Comparison of ENCODE assay signal across 8 cellular contexts in the genomic region with DNA sequence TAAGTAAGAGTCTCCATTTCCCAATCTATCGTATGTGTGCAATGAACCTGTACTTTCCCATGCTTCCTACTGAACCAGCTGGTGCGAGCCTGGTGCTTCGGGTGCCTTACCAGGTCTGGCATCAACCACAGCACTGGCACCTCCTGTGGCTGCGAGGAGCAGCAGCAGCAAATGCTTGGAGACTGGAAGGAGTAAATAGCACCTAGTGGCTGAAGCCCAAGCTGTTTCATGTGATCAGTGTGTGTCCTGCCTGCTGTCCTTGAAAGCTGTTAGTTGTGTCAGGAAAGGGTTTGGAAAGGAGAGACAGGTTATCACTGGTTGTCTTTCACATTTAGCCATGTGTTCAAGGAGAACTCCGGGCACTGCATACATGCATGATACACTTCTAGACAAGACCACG. TPM values are rescaled to one million over a fixed set of nuclear protein-coding genes. Genes with fewer than 3 reads are reported as not detected.
DNase-seq lines count a peak whose midpoint lies in the region; ATAC-seq and TF ChIP-seq lines count a peak whose summit lies in the region.

No MANE protein-coding gene starts in this region.

- H3K36me3 Mint-ChIP-seq in type B pancreatic cell = no peaks in the 10 kb centered on the region

- H3K4me1 Mint-ChIP-seq in type B pancreatic cell (ENCODE audit: unreplicated experiment) = no peaks in the 10 kb centered on the region

- H3K27ac Mint-ChIP-seq in type B pancreatic cell = no peak overlapping the region

- intact Hi-C loops in left cardiac atrium (cut with DNase I) = no loop called here

- DNase-seq in SHP77 (lab: John Stamatoyannopoulos, UW) = peak; percentile 53 to 69
- DNase-seq in SHP77 treated with DMSO at 0.1 percent for 48 hours (lab: John Stamatoyannopoulos, UW) = no peak
- DNase-seq in OCI-M1 (lab: John Stamatoyannopoulos, UW) = peak; percentile 31
- DNase-seq in left cardiac atrium = peak; percentile 65
- no peak for DNase-seq in type B pancreatic cell (ENCODE audit: extremely low spot score, unreplicated experiment)
- no peak for DNase-seq in activated gamma-delta T cell (lab: John Stamatoyannopoulos, UW)
- DNase-seq in NCI-H1048 (lab: John Stamatoyannopoulos, UW) = no peak

- H3K4me3 Mint-ChIP-seq in type B pancreatic cell = no peak overlapping the region

- peak; percentile 39 for TF ChIP-seq CTCF in type B pancreatic cell (conservative IDR thresholded peaks at IDR 0.05)

- peaks cover 5% of the 10 kb centered on the region for H3K27me3 Mint-ChIP-seq in type B pancreatic cell

- ATAC-seq in left cardiac atrium = peak; percentile 87 to 93
- ATAC-seq in HG03469 (IDR thresholded peaks at IDR 0.05; ENCODE audit: unreplicated experiment) = no peak

- no peaks in the 10 kb centered on the region for H3K9me3 Mint-ChIP-seq in type B pancreatic cell

RNA-seq across cellular contexts. Expression of a gene that starts 31.8 kb away (rescaled TPM):
- total RNA-seq in left cardiac atrium = 100 to 1,000 TPM; 126 to 153 TPM
- total RNA-seq in type B pancreatic cell (ENCODE audit: low replicate concordance) = 1.0 and 7.2 TPM in 2 replicates

Comparison
In these comparisons a context has a peak if more than half of its experiments do, and no peak if none do; other contexts are left out.
1. DNase-seq: peak in SHP77 (2 of 2), OCI-M1 (single experiment) and left cardiac atrium (single experiment); none in SHP77 treated with DMSO at 0.1 percent for 48 hours (single experiment), type B pancreatic cell (single experiment), activated gamma-delta T cell (single experiment) and NCI-H1048 (single experiment).
2. RNA of a gene that starts 31.8 kb away (total RNA-seq): 126 to 153 TPM in left cardiac atrium; 1.0 to 7.2 TPM in type B pancreatic cell; every median in the first group is over 10 times any median in the second.